7 cellular contexts compared by ENCODE assay signal in the genomic region with DNA sequence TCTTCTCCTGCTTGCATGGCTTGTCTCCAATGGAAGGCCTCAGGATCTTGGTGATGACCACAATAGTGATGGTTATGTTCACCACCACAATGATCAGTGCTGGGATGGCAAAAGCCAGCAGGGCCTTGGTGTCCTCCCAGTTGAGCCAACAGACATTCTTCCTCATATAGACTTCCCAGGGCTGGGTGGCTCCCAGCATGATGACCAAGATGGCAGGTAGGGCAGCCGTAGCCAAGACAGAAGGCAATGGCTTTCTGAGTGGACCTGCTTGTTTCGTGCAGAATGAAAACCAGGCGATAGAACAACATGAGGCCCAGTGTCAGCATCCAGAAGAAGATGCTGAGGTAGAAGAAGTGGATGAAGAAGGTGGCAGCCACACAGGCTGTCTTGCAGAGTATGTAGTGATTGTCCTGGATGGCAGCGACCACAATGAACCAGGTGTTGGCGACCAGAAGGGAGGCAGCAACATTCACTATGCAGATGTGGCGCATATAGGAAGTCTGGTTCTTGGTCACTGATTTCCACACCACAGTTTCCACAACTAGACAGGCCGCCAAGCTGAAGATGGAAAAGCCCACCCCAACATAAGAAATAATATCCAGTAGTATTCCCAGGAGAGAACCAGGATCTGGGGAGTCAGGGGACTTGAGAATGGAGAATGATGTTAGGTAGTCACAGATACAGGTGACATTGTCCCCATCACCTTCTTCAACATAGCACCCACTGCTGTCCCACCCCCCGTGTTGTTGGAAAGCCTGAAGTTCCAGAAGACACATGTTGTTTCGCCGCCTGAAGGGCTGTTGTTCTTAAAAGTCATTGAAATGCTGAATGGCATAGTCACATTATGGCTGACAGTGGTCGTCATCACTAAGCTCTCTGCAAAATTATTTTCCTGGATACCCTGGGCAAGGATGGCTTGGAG.
DNase-seq lines count a peak whose midpoint lies in the region; ATAC-seq and TF ChIP-seq lines count a peak whose summit lies in the region.
"Not testable (repeated sequence)": the region's sequence is repeated elsewhere in the genome, so short reads cannot be mapped to it uniquely, and the experiment has no call there.

No MANE protein-coding gene starts in this region.

- POLR2A ChIA-PET in GM10248 (lab: Yijun Ruan, JAX), result not testable (repeated sequence)

- H3K36me3 ChIP-seq in gastroesophageal sphincter; aorta (ENCODE audit: control insufficient read depth in 1 of 2, insufficient read depth in 2 of 2, low read length in 1 of 2): not testable (repeated sequence)

- H3K36me3 Mint-ChIP-seq in natural killer cell treated with Interleukin-12 subunit alpha and Interleukin-12 subunit beta and Interleukin-15 and Interleukin-18, amount 100 ng/mL, for 72 hours; stimulated activated effector memory CD8-positive, alpha-beta T cell treated with anti-CD3 and anti-CD28 coated beads, Interleukin-12 subunit alpha, Interleukin-12 subunit beta, amount 100 ng/mL, for 72 hours: not testable (repeated sequence)

- H3K27ac Mint-ChIP-seq in natural killer cell treated with Interleukin-12 subunit alpha and Interleukin-12 subunit beta and Interleukin-15 and Interleukin-18, amount 100 ng/mL, for 72 hours; stimulated activated effector memory CD8-positive, alpha-beta T cell treated with anti-CD3 and anti-CD28 coated beads, Interleukin-12 subunit alpha, Interleukin-12 subunit beta, amount 100 ng/mL, for 72 hours: not testable (repeated sequence)

- DNase-seq in GM10248 (ENCODE audit: extremely low spot score) (peak; percentile 1), islet precursor cell (peak; percentile 50)
- peak; percentile 60 for DNase-seq in activated effector memory CD4-positive, alpha-beta T cell treated with anti-CD3 and anti-CD28 coated beads, Interleukin-2, amount 50 U/mL, for 16 hours
- DNase-seq in natural killer cell treated with Interleukin-12 subunit alpha and Interleukin-12 subunit beta and Interleukin-15 and Interleukin-18, amount 100 ng/mL, for 72 hours (ENCODE audit: low spot score); stimulated activated effector memory CD8-positive, alpha-beta T cell treated with anti-CD3 and anti-CD28 coated beads, Interleukin-12 subunit alpha, Interleukin-12 subunit beta, amount 100 ng/mL, for 72 hours (ENCODE audit: low spot score in 2 of 2); aorta: not testable (repeated sequence)

- intact Hi-C loops in aorta (cut with DNase I), result not testable (repeated sequence)

- H3K9me3 Mint-ChIP-seq in natural killer cell treated with Interleukin-12 subunit alpha and Interleukin-12 subunit beta and Interleukin-15 and Interleukin-18, amount 100 ng/mL, for 72 hours; stimulated activated effector memory CD8-positive, alpha-beta T cell treated with anti-CD3 and anti-CD28 coated beads, Interleukin-12 subunit alpha, Interleukin-12 subunit beta, amount 100 ng/mL, for 72 hours: not testable (repeated sequence)

- peaks cover 0 to 21% (median 0%) of the 10 kb centered on the region in 3 donors for H3K4me1 ChIP-seq in gastroesophageal sphincter
- H3K4me1 ChIP-seq in aorta (ENCODE audit: control insufficient read depth in 1 of 2, insufficient read depth in 2 of 2, low read length in 2 of 2), result not testable (repeated sequence)

- CTCF ChIA-PET in GM10248 (lab: Yijun Ruan, JAX), result not testable (repeated sequence)

- not testable (repeated sequence) for H3K4me3 Mint-ChIP-seq in natural killer cell treated with Interleukin-12 subunit alpha and Interleukin-12 subunit beta and Interleukin-15 and Interleukin-18, amount 100 ng/mL, for 72 hours; stimulated activated effector memory CD8-positive, alpha-beta T cell treated with anti-CD3 and anti-CD28 coated beads, Interleukin-12 subunit alpha, Interleukin-12 subunit beta, amount 100 ng/mL, for 72 hours

- ATAC-seq in gastroesophageal sphincter (peak; percentile 40), aorta (ENCODE audit: low FRiP score) (peak; percentile 42)
- ATAC-seq in natural killer cell treated with Interleukin-12 subunit alpha and Interleukin-12 subunit beta and Interleukin-15 and Interleukin-18, amount 100 ng/mL, for 72 hours, result peak; percentile 55 to 60
- peak; percentile 47 for ATAC-seq in stimulated activated effector memory CD8-positive, alpha-beta T cell treated with anti-CD3 and anti-CD28 coated beads, Interleukin-12 subunit alpha, Interleukin-12 subunit beta, amount 100 ng/mL, for 72 hours

- TF ChIP-seq CTCF in GM10248 (IDR thresholded peaks at IDR 0.05; ENCODE audit: control extremely low read depth, extremely low read depth, low read depth, missing control alignments); gastroesophageal sphincter (IDR thresholded peaks at IDR 0.05): not testable (repeated sequence)

- H3K4me3 ChIP-seq in gastroesophageal sphincter; aorta (ENCODE audit: low read length in 2 of 2): not testable (repeated sequence)

- peaks cover 40 to 47% of the 10 kb centered on the region in 2 donors for H3K27me3 Mint-ChIP-seq in natural killer cell treated with Interleukin-12 subunit alpha and Interleukin-12 subunit beta and Interleukin-15 and Interleukin-18, amount 100 ng/mL, for 72 hours

- TF ChIP-seq EP300 in gastroesophageal sphincter (IDR thresholded peaks at IDR 0.05), result not testable (repeated sequence)

- 86 to 87% methylated on average over 11 of the region's 11 CpGs for WGBS in gastroesophageal sphincter (ENCODE audit: low coverage in 1 of 2), 2 donors
- 80 to 86% methylated on average over 11 of the region's 11 CpGs for WGBS in aorta, 2 donors

- H3K27ac ChIP-seq in gastroesophageal sphincter; aorta (ENCODE audit: low read depth in 1 of 2, low read length in 2 of 2): not testable (repeated sequence)

- not testable (repeated sequence) for TF ChIP-seq POLR2A in gastroesophageal sphincter (IDR thresholded peaks at IDR 0.05)

- not testable (repeated sequence) for H3K9me3 ChIP-seq in gastroesophageal sphincter; aorta (ENCODE audit: control insufficient read depth, low read length)

- H3K4me1 Mint-ChIP-seq in natural killer cell treated with Interleukin-12 subunit alpha and Interleukin-12 subunit beta and Interleukin-15 and Interleukin-18, amount 100 ng/mL, for 72 hours (ENCODE audit: low read depth in 2 of 2); stimulated activated effector memory CD8-positive, alpha-beta T cell treated with anti-CD3 and anti-CD28 coated beads, Interleukin-12 subunit alpha, Interleukin-12 subunit beta, amount 100 ng/mL, for 72 hours: not testable (repeated sequence)

- H3K27me3 ChIP-seq in gastroesophageal sphincter, result peaks cover 63% of the 10 kb centered on the region
- not testable (repeated sequence) for H3K27me3 ChIP-seq in aorta (ENCODE audit: control insufficient read depth in 1 of 2, insufficient read depth in 2 of 2, low read length in 1 of 2)
